ENCODE assay signal across 16 cellular contexts in genomic region chr7:104296266-104296665, GRCh38. TPM values are rescaled to one million over a fixed set of nuclear protein-coding genes. Genes with fewer than 3 reads are reported as not detected.
A peak's percentile ranks its signal among the peaks of the same experiment; 100 is the strongest.
DNase-seq lines count a peak whose midpoint lies in the region; ATAC-seq lines count a peak whose summit lies in the region.
"Had no signal": no experiment of that assay in that cellular context is flagged by ENCODE, and none has a peak within 500 bp of the region (broad histone marks: within the 10 kb centered on the region; RNA-seq: fewer than 3 reads in every experiment).

No MANE protein-coding gene starts in this region.

- H3K9me3 Mint-ChIP-seq in activated T-cell treated with anti-CD3 and anti-CD28 coated beads, Interleukin-2, amount 50 U/mL, for 72 hours, result peaks cover 2 to 4% of the 10 kb centered on the region in 2 donors
- H3K9me3 Mint-ChIP-seq in activated T-cell treated with anti-CD3 and anti-CD28 coated beads, Interleukin-2, amount 50 U/mL, for 24 hours, result no peaks in the 10 kb centered on the region
- peaks cover 5% of the 10 kb centered on the region for H3K9me3 Mint-ChIP-seq in activated T-helper 1 cell treated with anti-CD3 and anti-CD28 coated beads, Interleukin-12 subunit alpha, Interleukin-12 subunit beta, Interleukin-2, Interleukin-4 antibody, amounts not matched to agents 30 ng/mL and 10 ng/mL and 1 ng/mL, durations not matched to agents 14 hours and 24 hours and 36 hours

- peaks cover 32% of the 10 kb centered on the region for H3K27me3 Mint-ChIP-seq in activated T-cell treated with anti-CD3 and anti-CD28 coated beads, Interleukin-2, amount 50 U/mL, for 72 hours (ENCODE audit: low read depth)
- H3K27me3 Mint-ChIP-seq in activated T-cell treated with anti-CD3 and anti-CD28 coated beads, Interleukin-2, amount 50 U/mL, for 24 hours, result peaks cover 47% of the 10 kb centered on the region
- H3K27me3 Mint-ChIP-seq in activated T-helper 1 cell treated with anti-CD3 and anti-CD28 coated beads, Interleukin-12 subunit alpha, Interleukin-12 subunit beta, Interleukin-2, Interleukin-4 antibody, amounts not matched to agents 30 ng/mL and 10 ng/mL and 1 ng/mL, durations not matched to agents 14 hours and 24 hours and 36 hours (ENCODE audit: insufficient read depth), result peaks cover 1% of the 10 kb centered on the region
- H3K27me3 Mint-ChIP-seq: CD4-positive, CD25-positive, alpha-beta regulatory T cell had no signal

- DNase-seq in activated T-cell treated with anti-CD3 and anti-CD28 coated beads, Interleukin-2, amount 50 U/mL, for 72 hours, result no peak
- no peak for DNase-seq in activated T-cell treated with anti-CD3 and anti-CD28 coated beads, Interleukin-2, amount 50 U/mL, for 24 hours
- DNase-seq in NCI-H82 treated with DMSO at 0.1 percent for 48 hours (lab: John Stamatoyannopoulos, UW; ENCODE audit: unreplicated experiment) (peak; percentile 20), SIG-M5 treated with dmso at 0.1 percent for 504 hours (lab: John Stamatoyannopoulos, UW; ENCODE audit: unreplicated experiment) (no peak), glomerular visceral epithelial cell (ENCODE audit: extremely low spot score) (no peak)
- no peak for DNase-seq in activated T-helper 1 cell treated with anti-CD3 and anti-CD28 coated beads, Interleukin-12 subunit alpha, Interleukin-12 subunit beta, Interleukin-2, Interleukin-4 antibody, amounts not matched to agents 30 ng/mL and 10 ng/mL and 1 ng/mL, durations not matched to agents 14 hours and 24 hours and 36 hours (ENCODE audit: low spot score)
- DNase-seq: ACHN; BE2C; C1 segment of cervical spinal cord; CD4-positive, CD25-positive, alpha-beta regulatory T cell; CD8-positive, alpha-beta memory T cell; COR-L47; DMS 273 treated with DMSO at 0.1 percent for 48 hours; DMS79; GDM1; GM23248 had no signal

- H3K4me1 Mint-ChIP-seq in activated T-cell treated with anti-CD3 and anti-CD28 coated beads, Interleukin-2, amount 50 U/mL, for 72 hours (ENCODE audit: low read depth), result peaks cover 5% of the 10 kb centered on the region
- peaks cover 9% of the 10 kb centered on the region for H3K4me1 Mint-ChIP-seq in activated T-cell treated with anti-CD3 and anti-CD28 coated beads, Interleukin-2, amount 50 U/mL, for 24 hours (ENCODE audit: low read depth)
- no peaks in the 10 kb centered on the region for H3K4me1 Mint-ChIP-seq in activated T-helper 1 cell treated with anti-CD3 and anti-CD28 coated beads, Interleukin-12 subunit alpha, Interleukin-12 subunit beta, Interleukin-2, Interleukin-4 antibody, amounts not matched to agents 30 ng/mL and 10 ng/mL and 1 ng/mL, durations not matched to agents 14 hours and 24 hours and 36 hours (ENCODE audit: low read depth)
- H3K4me1 Mint-ChIP-seq: CD4-positive, CD25-positive, alpha-beta regulatory T cell; CD8-positive, alpha-beta memory T cell had no signal

- ATAC-seq in activated T-cell treated with anti-CD3 and anti-CD28 coated beads, Interleukin-2, amount 50 U/mL, for 72 hours (replicated peaks in 1 of 2), result peak; percentile 49 to 51

- intact Hi-C loops in activated T-helper 1 cell treated with anti-CD3 and anti-CD28 coated beads, Interleukin-12 subunit alpha, Interleukin-12 subunit beta, Interleukin-2, Interleukin-4 antibody, amounts not matched to agents 30 ng/mL and 10 ng/mL and 1 ng/mL, durations not matched to agents 14 hours and 24 hours and 36 hours (cut with micrococcal nuclease), result no loop called here

- H3K36me3 Mint-ChIP-seq in activated T-cell treated with anti-CD3 and anti-CD28 coated beads, Interleukin-2, amount 50 U/mL, for 72 hours (ENCODE audit: insufficient read depth in 2 of 2), result no peaks in the 10 kb centered on the region
- H3K36me3 Mint-ChIP-seq in activated T-cell treated with anti-CD3 and anti-CD28 coated beads, Interleukin-2, amount 50 U/mL, for 24 hours (ENCODE audit: low read depth), result no peaks in the 10 kb centered on the region
- no peaks in the 10 kb centered on the region for H3K36me3 Mint-ChIP-seq in activated T-helper 1 cell treated with anti-CD3 and anti-CD28 coated beads, Interleukin-12 subunit alpha, Interleukin-12 subunit beta, Interleukin-2, Interleukin-4 antibody, amounts not matched to agents 30 ng/mL and 10 ng/mL and 1 ng/mL, durations not matched to agents 14 hours and 24 hours and 36 hours (ENCODE audit: low read depth)
- H3K36me3 Mint-ChIP-seq: CD4-positive, CD25-positive, alpha-beta regulatory T cell; CD8-positive, alpha-beta memory T cell had no signal

- H3K27ac Mint-ChIP-seq in activated T-cell treated with anti-CD3 and anti-CD28 coated beads, Interleukin-2, amount 50 U/mL, for 72 hours, result no peak overlapping the region
- H3K27ac Mint-ChIP-seq in activated T-cell treated with anti-CD3 and anti-CD28 coated beads, Interleukin-2, amount 50 U/mL, for 24 hours, result no peak overlapping the region
- peak overlapping the region; percentile 48 for H3K27ac Mint-ChIP-seq in activated T-helper 1 cell treated with anti-CD3 and anti-CD28 coated beads, Interleukin-12 subunit alpha, Interleukin-12 subunit beta, Interleukin-2, Interleukin-4 antibody, amounts not matched to agents 30 ng/mL and 10 ng/mL and 1 ng/mL, durations not matched to agents 14 hours and 24 hours and 36 hours
- H3K27ac Mint-ChIP-seq: CD4-positive, CD25-positive, alpha-beta regulatory T cell; CD8-positive, alpha-beta memory T cell had no signal

- H3K4me3 Mint-ChIP-seq in activated T-cell treated with anti-CD3 and anti-CD28 coated beads, Interleukin-2, amount 50 U/mL, for 72 hours, result no peak overlapping the region
- H3K4me3 Mint-ChIP-seq in activated T-cell treated with anti-CD3 and anti-CD28 coated beads, Interleukin-2, amount 50 U/mL, for 24 hours, result no peak overlapping the region
- no peak overlapping the region for H3K4me3 Mint-ChIP-seq in activated T-helper 1 cell treated with anti-CD3 and anti-CD28 coated beads, Interleukin-12 subunit alpha, Interleukin-12 subunit beta, Interleukin-2, Interleukin-4 antibody, amounts not matched to agents 30 ng/mL and 10 ng/mL and 1 ng/mL, durations not matched to agents 14 hours and 24 hours and 36 hours
- H3K4me3 Mint-ChIP-seq: CD4-positive, CD25-positive, alpha-beta regulatory T cell; CD8-positive, alpha-beta memory T cell had no signal

RNA-seq across cellular contexts. Expression of gene LHFPL3, which starts 32.1 kb away (rescaled TPM):
- not detected for total RNA-seq in activated T-cell treated with anti-CD3 and anti-CD28 coated beads, Interleukin-2, amount 50 U/mL, for 72 hours
- not detected in 2 replicates for total RNA-seq in activated T-helper 1 cell treated with anti-CD3 and anti-CD28 coated beads, Interleukin-12 subunit alpha, Interleukin-12 subunit beta, Interleukin-2, Interleukin-4 antibody, amounts not matched to agents 30 ng/mL and 10 ng/mL and 1 ng/mL, durations not matched to agents 14 hours and 24 hours and 36 hours
- total RNA-seq: CD4-positive, CD25-positive, alpha-beta regulatory T cell; CD8-positive, alpha-beta memory T cell; GM23248 had no signal
